ENCODE assay signal across 29 cellular contexts in genomic region chr18:28438381-28438780, GRCh38.
"Had no signal": no experiment of that assay in that cellular context is flagged by ENCODE, and none has a peak within 500 bp of the region (broad histone marks: within the 10 kb centered on the region; RNA-seq: fewer than 3 reads in every experiment).

No MANE protein-coding gene starts in this region.

- FAIRE-seq: colon, endometrium, endothelial cell of umbilical vein, frontal cortex had no signal

- H3K36me3 ChIP-seq: colonic mucosa, esophagus muscularis mucosa, esophagus squamous epithelium, gastrocnemius medialis, gastroesophageal sphincter, heart left ventricle, heart right ventricle had no signal

- H3K27me3 Mint-ChIP-seq: dendritic cell treated with granulocyte-macrophage colony-stimulating factor and Interleukin-4, amounts not matched to agents 40 ng/mL and 50 ng/mL, for 4 days; effector memory CD8-positive, alpha-beta T cell had no signal

- H3K4me3 Mint-ChIP-seq: dendritic cell treated with granulocyte-macrophage colony-stimulating factor and Interleukin-4, amounts not matched to agents 40 ng/mL and 50 ng/mL, for 4 days; effector memory CD8-positive, alpha-beta T cell; endodermal cell had no signal

- H3K27ac Mint-ChIP-seq: dendritic cell treated with granulocyte-macrophage colony-stimulating factor and Interleukin-4, amounts not matched to agents 40 ng/mL and 50 ng/mL, for 4 days; effector memory CD8-positive, alpha-beta T cell; endodermal cell had no signal

- H3K9me3 ChIP-seq: colonic mucosa, gastrocnemius medialis had no signal

- H3K27ac ChIP-seq: colonic mucosa, coronary artery, dorsolateral prefrontal cortex, epithelial cell of prostate, esophagus muscularis mucosa, esophagus squamous epithelium, foreskin keratinocyte, gastrocnemius medialis, gastroesophageal sphincter, heart left ventricle, heart right ventricle had no signal

- H3K27me3 ChIP-seq: colonic mucosa, dorsolateral prefrontal cortex, esophagus muscularis mucosa, esophagus squamous epithelium, foreskin keratinocyte, gastrocnemius medialis, gastroesophageal sphincter, heart left ventricle, heart right ventricle had no signal

- H3K4me3 ChIP-seq: colonic mucosa, coronary artery, dorsolateral prefrontal cortex, esophagus muscularis mucosa, esophagus squamous epithelium, gastrocnemius medialis, gastroesophageal sphincter, heart left ventricle, heart right ventricle had no signal

- ATAC-seq: effector memory CD8-positive, alpha-beta T cell; esophagus mucosa; foreskin keratinocyte; gastrocnemius medialis; gastroesophageal sphincter; heart left ventricle; heart right ventricle had no signal

- DNase-seq: colonic mucosa; cortex of kidney; dermis blood vessel endothelial cell; dorsolateral prefrontal cortex; effector CD4-positive, alpha-beta T cell; effector CD8-positive, alpha-beta T cell; effector memory CD4-positive, alpha-beta T cell; effector memory CD8-positive, alpha-beta T cell; endodermal cell; erythroblast; esophagus squamous epithelium; foreskin fibroblast; foreskin keratinocyte; foreskin melanocyte; gastrocnemius medialis; glutamatergic neuron; head of caudate nucleus; heart left ventricle; heart right ventricle had no signal

- H3K4me1 ChIP-seq: colonic mucosa, esophagus muscularis mucosa, esophagus squamous epithelium, foreskin keratinocyte, gastrocnemius medialis, gastroesophageal sphincter, heart left ventricle, heart right ventricle had no signal
